Comparison of ENCODE assay signal across 9 cellular contexts in the genomic region with DNA sequence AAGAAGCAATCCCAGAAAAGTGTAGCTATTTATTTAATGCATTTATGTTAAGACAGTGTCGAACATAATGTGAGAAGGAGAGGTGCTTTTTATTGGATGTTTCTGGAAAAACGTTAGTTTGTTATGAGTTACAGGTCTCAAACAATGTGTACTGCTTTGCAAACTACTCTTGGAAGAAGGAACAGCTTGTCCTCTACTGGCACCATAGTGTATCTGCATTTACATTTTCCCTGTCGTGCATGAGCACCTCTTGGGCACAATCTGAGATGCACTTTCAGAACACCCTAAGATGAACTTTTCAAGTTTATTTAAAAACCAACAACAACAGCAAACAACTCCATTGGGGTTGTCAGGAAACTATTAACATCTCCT. TPM values are rescaled to one million over a fixed set of nuclear protein-coding genes. Genes with fewer than 3 reads are reported as not detected.
A peak's percentile ranks its signal among the peaks of the same experiment; 100 is the strongest.
DNase-seq lines count a peak whose midpoint lies in the region; ATAC-seq and TF ChIP-seq lines count a peak whose summit lies in the region.
"Had no signal": no experiment of that assay in that cellular context is flagged by ENCODE, and none has a peak within 500 bp of the region (broad histone marks: within the 10 kb centered on the region; RNA-seq: fewer than 3 reads in every experiment).

No MANE protein-coding gene starts in this region.

- no peak overlapping the region for H3K4me3 Mint-ChIP-seq in natural killer cell treated with Interleukin-12 subunit alpha and Interleukin-12 subunit beta and Interleukin-15 and Interleukin-18, amount 100 ng/mL, for 72 hours
- H3K4me3 Mint-ChIP-seq: activated naive CD8-positive, alpha-beta T cell had no signal

- no peak overlapping the region for H3K4me2 ChIP-seq in Karpas-422 (ENCODE audit: low read depth, low read length, poor library complexity, severe bottlenecking)

- no peaks in the 10 kb centered on the region for H4K20me1 ChIP-seq in Karpas-422 (ENCODE audit: insufficient read depth, low read depth, low read length)

- no peaks in the 10 kb centered on the region for H3K9me2 ChIP-seq in Karpas-422 (replicated peaks; ENCODE audit: insufficient read depth, low read length)

- H3K9me3 ChIP-seq in Karpas-422 (ENCODE audit: low read length) = no peaks in the 10 kb centered on the region

- H3K27ac ChIP-seq in C4-2B = no peak overlapping the region
- no peak overlapping the region for H3K27ac ChIP-seq in Karpas-422 (ENCODE audit: low read length)

- peak; percentile 55 for TF ChIP-seq CTCF in C4-2B (conservative IDR thresholded peaks at IDR 0.05)

- DNase-seq in astrocyte of the hippocampus (ENCODE audit: low read depth, low spot score) (peak; percentile 58), lung microvascular endothelial cell (ENCODE audit: low read depth in 2 of 2) (peak; percentile 60 to 78), C1 segment of cervical spinal cord (lab: John Stamatoyannopoulos, UW) (no peak), amygdala (lab: John Stamatoyannopoulos, UW) (no peak), Karpas-422 (no peak)
- no peak for DNase-seq in natural killer cell treated with Interleukin-12 subunit alpha and Interleukin-12 subunit beta and Interleukin-15 and Interleukin-18, amount 100 ng/mL, for 72 hours (ENCODE audit: low spot score)

- peaks cover 23% of the 10 kb centered on the region; the same call in 1 of the 2 replicates for H3K36me3 ChIP-seq in Karpas-422 (ENCODE audit: insufficient read depth, low read length)

- peaks cover 24% of the 10 kb centered on the region for H3K79me2 ChIP-seq in Karpas-422 (ENCODE audit: low read length)

- no peaks in the 10 kb centered on the region for H3K36me3 Mint-ChIP-seq in natural killer cell treated with Interleukin-12 subunit alpha and Interleukin-12 subunit beta and Interleukin-15 and Interleukin-18, amount 100 ng/mL, for 72 hours

- no peak overlapping the region for H3K27ac Mint-ChIP-seq in natural killer cell treated with Interleukin-12 subunit alpha and Interleukin-12 subunit beta and Interleukin-15 and Interleukin-18, amount 100 ng/mL, for 72 hours
- H3K27ac Mint-ChIP-seq: activated naive CD8-positive, alpha-beta T cell had no signal

- H3K27me3 Mint-ChIP-seq in natural killer cell treated with Interleukin-12 subunit alpha and Interleukin-12 subunit beta and Interleukin-15 and Interleukin-18, amount 100 ng/mL, for 72 hours = no peaks in the 10 kb centered on the region
- H3K27me3 Mint-ChIP-seq: activated naive CD8-positive, alpha-beta T cell had no signal

- no peak overlapping the region for H3K9ac ChIP-seq in Karpas-422 (ENCODE audit: low read length)

- no peaks in the 10 kb centered on the region for H3K27me3 ChIP-seq in Karpas-422 (ENCODE audit: low read length)

- ATAC-seq in HG03378 (IDR thresholded peaks at IDR 0.05; ENCODE audit: unreplicated experiment) = peak; percentile 45
- ATAC-seq in natural killer cell treated with Interleukin-12 subunit alpha and Interleukin-12 subunit beta and Interleukin-15 and Interleukin-18, amount 100 ng/mL, for 72 hours = no peak

- no peaks in the 10 kb centered on the region for H3K9me3 Mint-ChIP-seq in natural killer cell treated with Interleukin-12 subunit alpha and Interleukin-12 subunit beta and Interleukin-15 and Interleukin-18, amount 100 ng/mL, for 72 hours

- H3K4me1 ChIP-seq in Karpas-422 (ENCODE audit: low read length) = peaks cover 35% of the 10 kb centered on the region

- H3K4me3 ChIP-seq in Karpas-422 (ENCODE audit: low read length) = no peak overlapping the region

- no peaks in the 10 kb centered on the region for H3K4me1 Mint-ChIP-seq in natural killer cell treated with Interleukin-12 subunit alpha and Interleukin-12 subunit beta and Interleukin-15 and Interleukin-18, amount 100 ng/mL, for 72 hours (ENCODE audit: low read depth in 2 of 2)

- H2AFZ ChIP-seq in Karpas-422 (ENCODE audit: low read length) = no peak overlapping the region

RNA-seq across cellular contexts. Expression of a gene that starts 22.8 kb away (rescaled TPM):
- total RNA-seq in lung microvascular endothelial cell = 16.1 and 19.2 TPM in 2 replicates
- total RNA-seq in natural killer cell treated with Interleukin-12 subunit alpha and Interleukin-12 subunit beta and Interleukin-15 and Interleukin-18, amount 100 ng/mL, for 72 hours = 1 to 10 TPM; 5.7 to 6.9 TPM
- 12.6 and 30.5 TPM in 2 replicates for total RNA-seq in Karpas-422 (2014; rRNA removed; shearing (Covaris generic); ENCODE audit: low replicate concordance)

RNA-seq across cellular contexts. Expression of a gene that starts 35.5 kb away (rescaled TPM):
- 1.5 and 4.2 TPM in 2 replicates for total RNA-seq in lung microvascular endothelial cell
- total RNA-seq in natural killer cell treated with Interleukin-12 subunit alpha and Interleukin-12 subunit beta and Interleukin-15 and Interleukin-18, amount 100 ng/mL, for 72 hours = under 1 TPM; 0.45 to 0.88 TPM
- 4.0 and 4.8 TPM in 2 replicates for total RNA-seq in Karpas-422 (2014; rRNA removed; shearing (Covaris generic); ENCODE audit: low replicate concordance)

Comparison
In these comparisons a context has a peak if more than half of its experiments do, and no peak if none do; other contexts are left out.
1. DNase-seq: peak in astrocyte of the hippocampus (single experiment) and lung microvascular endothelial cell (2 of 2); none in C1 segment of cervical spinal cord (0 of 14), amygdala (0 of 56), natural killer cell treated with Interleukin-12 subunit alpha and Interleukin-12 subunit beta and Interleukin-15 and Interleukin-18, amount 100 ng/mL, for 72 hours (single experiment) and Karpas-422 (single experiment).